ENCODE assay signal across 8 cellular contexts in the genomic region with DNA sequence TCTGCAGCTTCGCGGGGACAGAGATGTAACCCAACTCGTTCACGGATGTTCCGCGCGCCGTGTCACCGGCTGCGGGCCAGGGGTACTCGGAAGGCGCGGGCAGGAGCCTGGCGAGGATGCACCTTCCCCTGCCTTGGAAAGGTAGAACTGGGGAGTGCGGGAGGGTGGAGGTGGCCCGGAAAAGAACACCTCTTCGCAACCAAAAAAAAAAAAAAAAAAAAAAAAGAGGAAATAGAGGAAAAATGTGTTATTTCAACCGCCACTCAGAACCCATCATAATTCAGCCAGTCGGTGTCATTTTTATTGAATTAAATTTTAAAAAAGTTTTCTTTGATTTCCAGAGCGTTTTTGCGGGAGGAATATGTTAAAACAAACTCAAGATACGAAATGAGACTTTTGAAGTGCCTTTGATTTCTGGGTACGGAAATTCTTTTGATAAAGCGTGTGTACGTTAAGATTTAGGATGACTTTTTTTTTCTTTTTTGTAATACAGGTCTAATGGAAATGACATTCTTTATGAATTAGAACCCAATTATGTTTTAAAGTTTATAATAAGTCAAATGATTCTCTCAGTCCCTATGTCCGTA. TPM values are rescaled to one million over a fixed set of nuclear protein-coding genes. Genes with fewer than 3 reads are reported as not detected.
DNase-seq lines count a peak whose midpoint lies in the region; ATAC-seq, FAIRE-seq and TF ChIP-seq lines count a peak whose summit lies in the region.

No MANE protein-coding gene starts in this region.

- H3K36me3 Mint-ChIP-seq in brain = peaks cover 17% of the 10 kb centered on the region

- WGBS in A549 (ENCODE audit: missing lambda C conversion rate) = 1% methylated on average over 26 of the region's 26 CpGs
- WGBS in mesendoderm (ENCODE audit: extremely low coverage, insufficient coverage, low lambda C conversion rate) = no CpG with 5 or more reads among the region's 26 CpGs

- no peak; a peak in 1 of 6 replicates for ATAC-seq in A549
- no peak for ATAC-seq in GM21526 (IDR thresholded peaks at IDR 0.05; ENCODE audit: low FRiP score, unreplicated experiment)
- no peak for ATAC-seq in GM21723 (IDR thresholded peaks at IDR 0.05; ENCODE audit: unreplicated experiment)

- no peak overlapping the region for H4K5ac ChIP-seq in mesendoderm (ENCODE audit: low read length)

- peak overlapping the region; percentile 88 to 96 (median 92) for H3K4me3 Mint-ChIP-seq in brain

- FAIRE-seq in A549 (lab: Jason Lieb, UNC) = no peak

- no peak overlapping the region for H3K23ac ChIP-seq in mesendoderm (ENCODE audit: low read length)

- no peak for TF ChIP-seq RAD21 in A549 (conservative IDR thresholded peaks at IDR 0.05 in 1 of 2, IDR thresholded peaks at IDR 0.05 in 1 of 2)

- peaks cover 21% of the 10 kb centered on the region for H3K4me1 ChIP-seq in A549
- H3K4me1 ChIP-seq in mesendoderm (ENCODE audit: control insufficient read depth, low read depth, low read length) = peaks cover 3% of the 10 kb centered on the region

- no peaks in the 10 kb centered on the region for H3K79me1 ChIP-seq in mesendoderm (ENCODE audit: low read length)

- no peak overlapping the region for H2BK15ac ChIP-seq in mesendoderm (replicated peaks; ENCODE audit: low read depth)

- no peak overlapping the region for H2AK5ac ChIP-seq in mesendoderm (ENCODE audit: low read length)

- peak overlapping the region; percentile 95 for H3K56ac ChIP-seq in mesendoderm (ENCODE audit: low read length)

- H3K9me3 ChIP-seq in A549 = no peaks in the 10 kb centered on the region

- TF ChIP-seq CTCF in A549 (IDR thresholded peaks at IDR 0.05) (no peak), brain (conservative IDR thresholded peaks at IDR 0.05) (no peak)

- H3K27me3 ChIP-seq in mesendoderm (ENCODE audit: insufficient read depth, low read length, poor library complexity) = no peaks in the 10 kb centered on the region

- peak overlapping the region; percentile 94 to 100 (median 98) for H3K27ac Mint-ChIP-seq in brain

- H3K9ac ChIP-seq in mesendoderm (ENCODE audit: low read length) = peak overlapping the region; percentile 88

- H3K9me3 Mint-ChIP-seq in brain = peaks cover 0 to 11% (median 0%) of the 10 kb centered on the region in 5 experiments

- H3K18ac ChIP-seq in mesendoderm (ENCODE audit: low read length) = peak overlapping the region; percentile 16

- POLR2A ChIA-PET in A549 (lab: Yijun Ruan, JAX) (interaction anchor here (1.2 to 2.4 kb wide), 6 partner anchors 9 to 369 kb away, joined by 5 to 13 read pairs (median 9); a partner anchor contains a TSS), HEK293T (lab: Yijun Ruan, JAX) (interaction anchor here (0.6 to 5.8 kb wide), 12 partner anchors 8 to 377 kb away, joined by 3 to 87 read pairs (median 8); a partner anchor contains a TSS)

- H3K4ac ChIP-seq in mesendoderm (ENCODE audit: low read depth, low read length) = no peak overlapping the region

- H3K36me3 ChIP-seq in mesendoderm (ENCODE audit: control insufficient read depth, insufficient read depth, low read length) = no peaks in the 10 kb centered on the region

- H3K4me3 ChIP-seq in A549 (peak overlapping the region; percentile 87), mesendoderm (ENCODE audit: low read length) (peak overlapping the region; percentile 73)

- H3K27me3 Mint-ChIP-seq in brain = peaks cover 7% of the 10 kb centered on the region

- peak overlapping the region; percentile 63 for H2BK5ac ChIP-seq in mesendoderm (ENCODE audit: low read length)

- CTCF ChIA-PET in A549 (lab: Yijun Ruan, JAX) (interaction anchor here (0.6 to 2.0 kb wide), 4 partner anchors 10 to 349 kb away, joined by 3 to 20 read pairs (median 4); no protein-coding TSS in a partner anchor), HEK293T (lab: Yijun Ruan, JAX) (interaction anchor here (0.6 to 3.7 kb wide), 7 partner anchors 10 to 64 kb away, joined by 3 to 37 read pairs (median 4); no protein-coding TSS in a partner anchor)

- H3K4me2 ChIP-seq in A549 (peak overlapping the region; percentile 99), mesendoderm (ENCODE audit: low read length) (peak overlapping the region; percentile 75)

- TF ChIP-seq POLR2A in A549 (IDR thresholded peaks at IDR 0.05; ENCODE audit: low read length) = no peak

- TF ChIP-seq EP300 in A549 (IDR thresholded peaks at IDR 0.05) = no peak

- no peaks in the 10 kb centered on the region for H3K79me2 ChIP-seq in mesendoderm (ENCODE audit: control insufficient read depth, insufficient read depth, low read length)

- H4K8ac ChIP-seq in mesendoderm (ENCODE audit: low read depth, low read length) = no peak overlapping the region

- DNase-seq in A549 (ENCODE audit: low read depth in 1 of 2, low spot score in 1 of 2) = no peak
- no peak for DNase-seq in HEK293T (ENCODE audit: extremely low spot score)
- DNase-seq in mesendoderm = no peak
- DNase-seq in NCI-H1092 treated with DMSO at 0.1 percent for 48 hours (lab: John Stamatoyannopoulos, UW) = no peak
- DNase-seq in SHP77 treated with DMSO at 0.1 percent for 48 hours (lab: John Stamatoyannopoulos, UW) = no peak

- H3K27ac ChIP-seq in A549 (peak overlapping the region; percentile 96 to 99), mesendoderm (ENCODE audit: low read depth, low read length) (peak overlapping the region; percentile 100)

- no peak overlapping the region for H2BK120ac ChIP-seq in mesendoderm (ENCODE audit: low read depth, low read length)

- peaks cover 44% of the 10 kb centered on the region for H3K4me1 Mint-ChIP-seq in brain

TF ChIP-seq in A549, 52 proteins besides CTCF, POLR2A, EP300 and RAD21:
- no peak for TF ChIP-seq NPAS2 (CRISPR knock-in tag; IDR thresholded peaks at IDR 0.05; ENCODE audit: borderline replicate concordance)
- TF ChIP-seq, protein P1, sequence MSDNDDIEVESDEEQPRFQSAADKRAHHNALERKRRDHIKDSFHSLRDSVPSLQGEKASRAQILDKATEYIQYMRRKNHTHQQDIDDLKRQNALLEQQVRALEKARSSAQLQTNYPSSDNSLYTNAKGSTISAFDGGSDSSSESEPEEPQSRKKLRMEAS (IDR thresholded peaks at IDR 0.05) = peak; percentile 2; the same call in 1 of the 2 replicates
- TF ChIP-seq, protein P2, sequence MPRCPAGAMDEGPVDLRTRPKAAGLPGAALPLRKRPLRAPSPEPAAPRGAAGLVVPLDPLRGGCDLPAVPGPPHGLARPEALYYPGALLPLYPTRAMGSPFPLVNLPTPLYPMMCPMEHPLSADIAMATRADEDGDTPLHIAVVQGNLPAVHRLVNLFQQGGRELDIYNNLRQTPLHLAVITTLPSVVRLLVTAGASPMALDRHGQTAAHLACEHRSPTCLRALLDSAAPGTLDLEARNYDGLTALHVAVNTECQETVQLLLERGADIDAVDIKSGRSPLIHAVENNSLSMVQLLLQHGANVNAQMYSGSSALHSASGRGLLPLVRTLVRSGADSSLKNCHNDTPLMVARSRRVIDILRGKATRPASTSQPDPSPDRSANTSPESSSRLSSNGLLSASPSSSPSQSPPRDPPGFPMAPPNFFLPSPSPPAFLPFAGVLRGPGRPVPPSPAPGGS (IDR thresholded peaks at IDR 0.05) = no peak

TF ChIP-seq in HEK293T, 16 proteins besides CTCF, POLR2A, EP300 and RAD21:
- TF ChIP-seq CTBP1 (IDR thresholded peaks at IDR 0.05; ENCODE audit: borderline replicate concordance) (no peak), ZNF384 (IDR thresholded peaks at IDR 0.05) (peak; percentile 76; the same call in 1 of the 2 replicates), FOXK2 (IDR thresholded peaks at IDR 0.05) (no peak), SUZ12 (IDR thresholded peaks at IDR 0.05) (no peak), TARDBP (IDR thresholded peaks at IDR 0.05) (no peak), L3MBTL2 (conservative IDR thresholded peaks at IDR 0.05) (no peak)
- TF ChIP-seq, protein P3, sequence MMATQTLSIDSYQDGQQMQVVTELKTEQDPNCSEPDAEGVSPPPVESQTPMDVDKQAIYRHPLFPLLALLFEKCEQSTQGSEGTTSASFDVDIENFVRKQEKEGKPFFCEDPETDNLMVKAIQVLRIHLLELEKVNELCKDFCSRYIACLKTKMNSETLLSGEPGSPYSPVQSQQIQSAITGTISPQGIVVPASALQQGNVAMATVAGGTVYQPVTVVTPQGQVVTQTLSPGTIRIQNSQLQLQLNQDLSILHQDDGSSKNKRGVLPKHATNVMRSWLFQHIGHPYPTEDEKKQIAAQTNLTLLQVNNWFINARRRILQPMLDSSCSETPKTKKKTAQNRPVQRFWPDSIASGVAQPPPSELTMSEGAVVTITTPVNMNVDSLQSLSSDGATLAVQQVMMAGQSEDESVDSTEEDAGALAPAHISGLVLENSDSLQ (IDR thresholded peaks at IDR 0.05) = peak; percentile 60

RNA-seq across cellular contexts. Expression of a gene that starts 8.9 kb away (rescaled TPM):
- 20.4 and 26.8 TPM in 2 replicates for polyA plus RNA-seq in A549 (2011; rRNA removed)
- 8.1 and 9.7 TPM in 2 replicates for polyA plus RNA-seq in A549 (2012; cell fraction: cytosol; rRNA removed)
- polyA plus RNA-seq in A549 (2012; cell fraction: nucleus; rRNA removed) = 7.2 and 7.8 TPM in 2 replicates
- polyA plus RNA-seq in A549 (2017; fragmentation: RNase III; extraction: RNeasy Plus Mini Kit Qiagen cat#74134 plus additional on column Dnase treatment) = 18.0 to 20.5 TPM (median 20.3 TPM) in 3 replicates
- 7.8 and 11.8 TPM in 2 replicates for polyA minus RNA-seq in A549 (2011; rRNA and poly(A)+ RNA removed)
- 81.4 TPM for polyA plus RNA-seq in brain (ENCODE audit: insufficient read depth, low read depth, low replicate concordance)
- polyA plus RNA-seq in mesendoderm (2013, experiment 1 of 2) = 7.9 TPM
- 7.8 TPM for polyA plus RNA-seq in mesendoderm (2013, experiment 2 of 2)

RNA-seq across cellular contexts. Expression of a gene that starts 30.1 kb away (rescaled TPM):
- polyA plus RNA-seq in A549 (2011; rRNA removed) = 2.6 and 2.7 TPM in 2 replicates
- polyA plus RNA-seq in A549 (2012; cell fraction: cytosol; rRNA removed) = 1.5 and 2.2 TPM in 2 replicates
- 2.6 and 2.8 TPM in 2 replicates for polyA plus RNA-seq in A549 (2012; cell fraction: nucleus; rRNA removed)
- polyA plus RNA-seq in A549 (2017; fragmentation: RNase III; extraction: RNeasy Plus Mini Kit Qiagen cat#74134 plus additional on column Dnase treatment) = 1.8 to 2.6 TPM (median 1.9 TPM) in 3 replicates
- 2.3 and 3.7 TPM in 2 replicates for polyA minus RNA-seq in A549 (2011; rRNA and poly(A)+ RNA removed)
- polyA plus RNA-seq in brain (ENCODE audit: insufficient read depth, low read depth, low replicate concordance) = 11.3 TPM
- 10.5 TPM for polyA plus RNA-seq in mesendoderm (2013, experiment 1 of 2)
- polyA plus RNA-seq in mesendoderm (2013, experiment 2 of 2) = 10.0 TPM

RNA-seq across cellular contexts. Expression of a gene that starts 59.4 kb away (rescaled TPM):
- polyA plus RNA-seq in A549 (2011; rRNA removed) (0.93 and 1.3 TPM in 2 replicates), A549 (2017; fragmentation: RNase III; extraction: RNeasy Plus Mini Kit Qiagen cat#74134 plus additional on column Dnase treatment) (0.42 to 0.46 TPM (median 0.44 TPM) in 3 replicates), brain (ENCODE audit: insufficient read depth, low read depth, low replicate concordance) (23.9 TPM)
- polyA plus RNA-seq in A549 (2012; cell fraction: cytosol; rRNA removed) = 0.21 and 0.26 TPM in 2 replicates
- polyA plus RNA-seq in A549 (2012; cell fraction: nucleus; rRNA removed) = 0.10 and 0.31 TPM in 2 replicates
- polyA minus RNA-seq in A549 (2011; rRNA and poly(A)+ RNA removed) = 1.1 and 1.3 TPM in 2 replicates
- polyA plus RNA-seq in mesendoderm (2013, experiment 1 of 2) = 0.34 TPM
- 0.41 TPM for polyA plus RNA-seq in mesendoderm (2013, experiment 2 of 2)

Comparison
In these comparisons a context has a peak if more than half of its experiments do, and no peak if none do; other contexts are left out.
1. RNA of a gene that starts 59.4 kb away (polyA plus RNA-seq): 23.9 TPM in brain (single experiment); 0.10 to 1.3 TPM in A549; every median in the first group is over 10 times any median in the second.